ENCODE assay signal across 16 cellular contexts in the genomic region with DNA sequence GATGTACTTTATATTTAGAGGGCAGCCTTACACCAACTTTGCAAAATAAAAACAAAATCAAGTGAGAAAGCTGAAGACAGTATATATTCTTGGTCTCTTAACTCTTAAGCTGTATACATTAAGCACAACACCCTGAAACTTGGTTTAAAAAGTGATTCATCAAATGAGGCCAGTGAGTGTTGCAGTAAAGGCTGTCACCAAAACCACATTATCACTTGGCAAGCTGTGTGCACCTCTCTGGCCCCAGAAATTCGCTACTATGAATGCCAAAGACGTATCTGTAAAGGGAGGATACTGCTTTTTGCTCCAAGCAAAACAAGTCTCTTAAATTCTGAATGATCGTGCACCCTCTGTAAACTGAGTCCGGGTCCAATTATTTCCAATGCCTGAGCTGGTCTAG.
DNase-seq lines count a peak whose midpoint lies in the region; ATAC-seq, FAIRE-seq and TF ChIP-seq lines count a peak whose summit lies in the region.
"Had no signal": no experiment of that assay in that cellular context is flagged by ENCODE, and none has a peak within 500 bp of the region (broad histone marks: within the 10 kb centered on the region; RNA-seq: fewer than 3 reads in every experiment).

No MANE protein-coding gene starts in this region.

- no peak for FAIRE-seq in bronchial epithelial cell (lab: Jason Lieb, UNC)
- FAIRE-seq: small intestine had no signal

- DNase-seq in ELR (ENCODE audit: low read depth): peak; percentile 52
- peak; percentile 59 for DNase-seq in HT1080 (ENCODE audit: low read depth)
- peak; percentile 9 for DNase-seq in bronchial epithelial cell (ENCODE audit: low read depth)
- peak; percentile 17 for DNase-seq in non-pigmented ciliary epithelial cell (ENCODE audit: low read depth)
- no peak for DNase-seq in COR-L47 (lab: John Stamatoyannopoulos, UW)
- no peak for DNase-seq in activated CD8-positive, alpha-beta memory T cell treated with anti-CD3 and anti-CD28 coated beads, Interleukin-2, amount 50 U/mL, for 4 hours
- DNase-seq: activated naive CD4-positive, alpha-beta T cell treated with Interleukin-2 at 50 U/mL for 16 hours; CD4-positive, CD25-positive, alpha-beta regulatory T cell; GDM1; immature natural killer cell; KG1; midbrain; nucleus accumbens; small intestine had no signal

- H3K4me3 ChIP-seq in bronchial epithelial cell (ENCODE audit: low read depth, low read length): no peak overlapping the region

- no peak for TF ChIP-seq CTCF in bronchial epithelial cell (IDR thresholded peaks at IDR 0.05; ENCODE audit: insufficient read depth, low read length, severe bottlenecking)

- H3K36me3 ChIP-seq in bronchial epithelial cell (ENCODE audit: control insufficient read depth, insufficient read depth, low read length): peaks cover 4% of the 10 kb centered on the region

- no peaks in the 10 kb centered on the region for H3K27me3 ChIP-seq in bronchial epithelial cell (ENCODE audit: control insufficient read depth, insufficient read depth, low read length)

- no peak for ATAC-seq in HG02840 (IDR thresholded peaks at IDR 0.05; ENCODE audit: low FRiP score, unreplicated experiment)
- ATAC-seq: Panc1 had no signal

Comparison
In these comparisons a context has a peak if more than half of its experiments do, and no peak if none do; other contexts are left out.
1. DNase-seq: peak in ELR (single experiment), HT1080 (single experiment), bronchial epithelial cell (single experiment) and non-pigmented ciliary epithelial cell (single experiment); none in COR-L47 (single experiment) and activated CD8-positive, alpha-beta memory T cell treated with anti-CD3 and anti-CD28 coated beads, Interleukin-2, amount 50 U/mL, for 4 hours (single experiment).